ENCODE assay signal across 1 cellular context in the genomic region with DNA sequence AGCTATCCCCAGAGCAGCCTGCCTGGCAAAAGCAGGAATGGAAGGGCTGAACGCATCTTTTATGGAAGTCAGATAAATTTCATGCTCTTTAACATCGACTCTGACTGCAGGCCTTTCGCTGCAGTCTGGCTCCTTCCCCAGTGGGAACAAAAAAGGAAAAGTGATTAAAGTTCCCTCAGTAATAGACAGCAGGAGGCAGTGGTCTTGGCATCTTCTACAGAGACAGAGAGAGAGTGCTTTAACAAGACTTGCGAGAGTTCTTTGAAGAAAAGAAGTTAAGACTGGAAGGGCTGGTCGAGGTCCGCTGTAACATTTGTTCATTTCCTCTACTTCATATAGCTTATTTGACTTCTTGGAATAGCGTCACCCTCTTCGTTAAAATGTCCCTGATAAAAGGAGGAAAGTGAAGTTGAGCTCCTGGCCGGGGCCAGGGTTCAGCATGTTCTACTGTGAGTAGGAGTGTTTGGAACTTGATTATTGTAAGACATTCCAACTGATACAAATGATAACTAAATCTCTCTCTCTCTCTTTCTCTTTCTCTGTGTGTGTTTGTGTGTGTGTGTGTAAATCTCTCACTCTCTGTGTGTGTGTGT.
TF ChIP-seq lines count a peak whose summit lies in the region.

No MANE protein-coding gene starts in this region.

TF ChIP-seq in GM23338, 12 proteins besides CTCF, POLR2A, EP300 and RAD21 (continued from another document):
- no peak for TF ChIP-seq ZNF462 (CRISPR knock-in tag; IDR thresholded peaks at IDR 0.05)
- no peak for TF ChIP-seq STAT1 (IDR thresholded peaks at IDR 0.05; ENCODE audit: unreplicated experiment)
- TF ChIP-seq EZH2 (IDR thresholded peaks at IDR 0.05; ENCODE audit: low read depth, unreplicated experiment): no peak
- TF ChIP-seq POLR2AphosphoS5 (IDR thresholded peaks at IDR 0.05; ENCODE audit: low read depth): no peak
- no peak for TF ChIP-seq CREB1 (CRISPR knock-in tag; IDR thresholded peaks at IDR 0.05; ENCODE audit: low read depth)
